ENCODE assay signal across 8 cellular contexts in the genomic region with DNA sequence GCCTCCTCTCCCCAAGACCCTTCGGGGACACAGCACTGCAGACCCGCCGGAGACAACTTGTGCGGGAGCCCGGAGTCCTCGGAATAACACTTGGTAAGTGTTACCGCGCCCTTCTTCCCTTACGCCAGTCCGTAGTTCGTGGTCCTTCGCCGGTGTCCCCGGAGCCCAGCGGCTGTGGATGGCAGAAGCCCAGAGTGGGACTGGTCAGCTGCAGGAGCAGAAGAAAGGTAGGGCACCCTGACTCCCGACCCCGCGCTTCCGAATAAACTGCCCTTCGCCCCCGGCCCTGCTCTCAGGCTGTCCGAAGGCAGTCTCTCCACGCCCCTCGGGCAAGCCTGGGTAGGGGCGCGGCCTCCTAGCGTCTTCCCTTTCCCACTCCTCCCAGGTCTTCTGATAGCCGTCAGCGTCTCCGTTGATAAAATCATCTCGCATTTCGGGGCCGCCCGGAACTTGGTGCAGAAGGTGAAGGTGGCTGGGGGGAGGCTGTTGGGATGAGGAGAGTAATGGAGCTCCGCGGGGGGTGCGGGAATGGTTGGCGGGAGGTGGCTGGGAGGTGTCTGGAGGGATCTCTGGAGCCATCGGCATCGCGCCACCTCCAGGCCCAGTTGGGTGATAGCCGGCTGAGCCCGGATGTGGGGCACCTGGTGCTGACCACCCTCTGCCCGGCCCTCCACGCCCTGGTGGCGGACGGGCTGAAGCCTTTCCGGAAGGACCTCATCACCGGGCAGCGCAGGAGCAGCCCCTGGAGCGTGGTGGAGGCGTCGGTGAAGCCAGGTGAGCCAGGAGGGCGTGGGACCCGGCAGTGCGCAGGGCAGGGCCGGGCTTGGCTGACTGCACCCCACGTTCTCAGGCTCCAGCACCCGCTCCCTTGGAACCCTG. TPM values are rescaled to one million over a fixed set of nuclear protein-coding genes. Genes with fewer than 3 reads are reported as not detected.
A peak's percentile ranks its signal among the peaks of the same experiment; 100 is the strongest.
DNase-seq lines count a peak whose midpoint lies in the region; ATAC-seq and TF ChIP-seq lines count a peak whose summit lies in the region.

No MANE protein-coding gene starts in this region.

- ATAC-seq in central memory CD8-positive, alpha-beta T cell (replicated peaks; ENCODE audit: extremely low read depth, poor library complexity, severe bottlenecking), result no peak
- ATAC-seq in stimulated activated memory B cell treated with anti-CD40 and anti-IgM and Interleukin-4, amounts not matched to agents 10 μg/mL and 1 μg/mL and 100 μg/mL, for 72 hours, result peak; percentile 0
- no peak for ATAC-seq in GM19035 (IDR thresholded peaks at IDR 0.05; ENCODE audit: unreplicated experiment)

- H3K4me3 Mint-ChIP-seq in central memory CD8-positive, alpha-beta T cell, result peak overlapping the region; percentile 84
- peak overlapping the region; percentile 84 for H3K4me3 Mint-ChIP-seq in stimulated activated memory B cell treated with anti-CD40 and anti-IgM and Interleukin-4, amounts not matched to agents 10 μg/mL and 1 μg/mL and 100 μg/mL, for 72 hours

- peak overlapping the region; percentile 93 to 99 (median 96) for H3K27ac ChIP-seq in Peyer's patch

- TF ChIP-seq POLR2A in Peyer's patch (IDR thresholded peaks at IDR 0.05), result no peak

- H3K27me3 Mint-ChIP-seq in central memory CD8-positive, alpha-beta T cell, result no peaks in the 10 kb centered on the region
- no peaks in the 10 kb centered on the region for H3K27me3 Mint-ChIP-seq in stimulated activated memory B cell treated with anti-CD40 and anti-IgM and Interleukin-4, amounts not matched to agents 10 μg/mL and 1 μg/mL and 100 μg/mL, for 72 hours

- H3K36me3 Mint-ChIP-seq in central memory CD8-positive, alpha-beta T cell (ENCODE audit: insufficient read depth), result peaks cover 12% of the 10 kb centered on the region
- peaks cover 14% of the 10 kb centered on the region for H3K36me3 Mint-ChIP-seq in stimulated activated memory B cell treated with anti-CD40 and anti-IgM and Interleukin-4, amounts not matched to agents 10 μg/mL and 1 μg/mL and 100 μg/mL, for 72 hours

- H3K27ac Mint-ChIP-seq in central memory CD8-positive, alpha-beta T cell (ENCODE audit: low read depth), result peak overlapping the region; percentile 74
- peak overlapping the region; percentile 79 for H3K27ac Mint-ChIP-seq in stimulated activated memory B cell treated with anti-CD40 and anti-IgM and Interleukin-4, amounts not matched to agents 10 μg/mL and 1 μg/mL and 100 μg/mL, for 72 hours

- peak; percentile 32 for DNase-seq in DMS79 treated with DMSO at 0.1 percent for 48 hours (lab: John Stamatoyannopoulos, UW)
- DNase-seq in HS-27A (ENCODE audit: low read depth), result peak; percentile 22
- DNase-seq in Peyer's patch, result peak; percentile 43 to 86 (median 84)
- no peak for DNase-seq in central memory CD8-positive, alpha-beta T cell (ENCODE audit: low spot score in 2 of 2)
- DNase-seq in kidney glomerular epithelial cell (lab: John Stamatoyannopoulos, UW), result peak; percentile 40
- DNase-seq in OCI-M2 (lab: John Stamatoyannopoulos, UW; ENCODE audit: unreplicated experiment), result no peak

- H3K36me3 ChIP-seq in Peyer's patch, result peaks cover 0 to 37% (median 0%) of the 10 kb centered on the region in 3 donors

- no peaks in the 10 kb centered on the region for H3K27me3 ChIP-seq in Peyer's patch

- peaks cover 0 to 34% (median 8%) of the 10 kb centered on the region in 4 donors for H3K4me1 ChIP-seq in Peyer's patch

- H3K9me3 Mint-ChIP-seq in central memory CD8-positive, alpha-beta T cell, result no peaks in the 10 kb centered on the region
- no peaks in the 10 kb centered on the region for H3K9me3 Mint-ChIP-seq in stimulated activated memory B cell treated with anti-CD40 and anti-IgM and Interleukin-4, amounts not matched to agents 10 μg/mL and 1 μg/mL and 100 μg/mL, for 72 hours

- peak in 5 of 6 experiments; percentile 6 to 67 (median 64) for TF ChIP-seq CTCF in Peyer's patch (IDR thresholded peaks at IDR 0.05)

- peak overlapping the region; percentile 70 to 98 (median 80) for H3K4me3 ChIP-seq in Peyer's patch

- no peaks in the 10 kb centered on the region for H3K9me3 ChIP-seq in Peyer's patch

- peaks cover 19% of the 10 kb centered on the region for H3K4me1 Mint-ChIP-seq in central memory CD8-positive, alpha-beta T cell
- peaks cover 40% of the 10 kb centered on the region for H3K4me1 Mint-ChIP-seq in stimulated activated memory B cell treated with anti-CD40 and anti-IgM and Interleukin-4, amounts not matched to agents 10 μg/mL and 1 μg/mL and 100 μg/mL, for 72 hours

RNA-seq across cellular contexts. Expression of a gene that starts 4.3 kb away (rescaled TPM):
- 10 to 100 TPM; 40.4 to 72.4 (median 71.8) TPM for total RNA-seq in Peyer's patch

RNA-seq across cellular contexts. Expression of a gene that starts 16.3 kb away (rescaled TPM):
- 100 to 1,000 TPM; 158 to 220 (median 175) TPM for total RNA-seq in Peyer's patch

RNA-seq across cellular contexts. Expression of a gene that starts 23.7 kb away (rescaled TPM):
- 10 to 100 TPM in 3 of 4 donors, not detected in 1; 35.7 to 50.5 (median 36.2) TPM for total RNA-seq in Peyer's patch

RNA-seq across cellular contexts. Expression of a gene that starts 47.7 kb away (rescaled TPM):
- 10 to 100 TPM in 3 of 4 donors, 1 to 10 TPM in 1; 7.4 to 25.5 (median 19.5) TPM for total RNA-seq in Peyer's patch

RNA-seq across cellular contexts. Expression of a gene that starts 51.7 kb away (rescaled TPM):
- 100 to 1,000 TPM in 2 of 4 donors, 10 to 100 TPM in 2; 44.7 to 125 (median 98.5) TPM for total RNA-seq in Peyer's patch

Comparison
In these comparisons a context has a peak if more than half of its experiments do, and no peak if none do; other contexts are left out.
1. DNase-seq: peak in DMS79 treated with DMSO at 0.1 percent for 48 hours (single experiment), HS-27A (single experiment), Peyer's patch (3 of 3) and kidney glomerular epithelial cell (single experiment); none in central memory CD8-positive, alpha-beta T cell (0 of 2) and OCI-M2 (single experiment).